In genomic region chr22:43955883-43956286, GRCh38 we compare ENCODE assay signal across 8 cellular contexts. TPM values are rescaled to one million over a fixed set of nuclear protein-coding genes. Genes with fewer than 3 reads are reported as not detected.
DNase-seq lines count a peak whose midpoint lies in the region; ATAC-seq, FAIRE-seq and TF ChIP-seq lines count a peak whose summit lies in the region.

No MANE protein-coding gene starts in this region.

- H3K36me3 Mint-ChIP-seq in glutamatergic neuron (ENCODE audit: unreplicated experiment), result no peaks in the 10 kb centered on the region

- H3K36me3 ChIP-seq in small intestine (ENCODE audit: control insufficient read depth in 2 of 2, insufficient read depth in 2 of 2, low read length in 2 of 2), result no peaks in the 10 kb centered on the region

- ATAC-seq in HG02885 (IDR thresholded peaks at IDR 0.05; ENCODE audit: poor library complexity, unreplicated experiment) (peak; percentile 8), HG02798 (IDR thresholded peaks at IDR 0.05; ENCODE audit: poor library complexity, unreplicated experiment) (no peak)

- H3K27me3 Mint-ChIP-seq in glutamatergic neuron (ENCODE audit: unreplicated experiment), result peaks cover 9% of the 10 kb centered on the region

- H3K4me1 Mint-ChIP-seq in glutamatergic neuron (ENCODE audit: low read depth, unreplicated experiment), result peaks cover 20% of the 10 kb centered on the region

- no peaks in the 10 kb centered on the region for H3K9me3 ChIP-seq in small intestine (ENCODE audit: control insufficient read depth, low read depth)

- DNase-seq in ELR (ENCODE audit: low read depth) (peak; percentile 31), glutamatergic neuron (no peak), small intestine (no peak), COLO829 (ENCODE audit: low spot score) (no peak), HEK293T (ENCODE audit: extremely low spot score) (no peak)

- WGBS in small intestine, 3 donors, result 1 to 2% (median 1%) methylated on average over 8 of the region's 8 CpGs

- no peak for FAIRE-seq in small intestine (lab: Jason Lieb, UNC)

- no peaks in the 10 kb centered on the region for H3K27me3 ChIP-seq in small intestine (ENCODE audit: control insufficient read depth in 2 of 2, insufficient read depth in 2 of 2, low read length in 2 of 2)

- peak overlapping the region; percentile 99 for H3K4me3 Mint-ChIP-seq in glutamatergic neuron (ENCODE audit: unreplicated experiment)

- peaks cover 0 to 8% of the 10 kb centered on the region in 2 donors for H3K4me1 ChIP-seq in small intestine (ENCODE audit: control insufficient read depth in 2 of 2, insufficient read depth in 1 of 2, low read depth in 1 of 2, low read length in 1 of 2)

- TF ChIP-seq CTCF in VCaP (conservative IDR thresholded peaks at IDR 0.05), result no peak
- no peak for TF ChIP-seq CTCF in glutamatergic neuron (IDR thresholded peaks at IDR 0.05; ENCODE audit: partially characterized antibody, unreplicated experiment)

- peak overlapping the region; percentile 82 to 90 for H3K4me3 ChIP-seq in small intestine (ENCODE audit: low read depth in 1 of 2, low read length in 2 of 2)

- CTCF ChIA-PET in HEK293T (lab: Yijun Ruan, JAX), result no interaction called here

- POLR2A ChIA-PET in HEK293T (lab: Yijun Ruan, JAX), result interaction anchor here (0.8 to 2.0 kb wide), 4 partner anchors 10 to 34 kb away, joined by 3 to 17 read pairs (median 5); partner anchors contain the start of gene PNPLA3

- H3K27ac ChIP-seq in VCaP, result peak overlapping the region; percentile 84
- peak overlapping the region; percentile 88 to 95 for H3K27ac ChIP-seq in small intestine (ENCODE audit: low read depth in 1 of 2, low read length in 1 of 2)

- H3K27ac Mint-ChIP-seq in glutamatergic neuron (ENCODE audit: unreplicated experiment), result peak overlapping the region; percentile 91

- peaks cover 4% of the 10 kb centered on the region for H3K9me3 Mint-ChIP-seq in glutamatergic neuron (ENCODE audit: unreplicated experiment)

TF ChIP-seq in HEK293T, 16 proteins besides CTCF, POLR2A, EP300 and RAD21:
- no peak for TF ChIP-seq HDGF (IDR thresholded peaks at IDR 0.05; ENCODE audit: borderline replicate concordance)
- no peak for TF ChIP-seq BHLHE40 (IDR thresholded peaks at IDR 0.05; ENCODE audit: borderline replicate concordance)
- no peak for TF ChIP-seq TARDBP (IDR thresholded peaks at IDR 0.05)
- TF ChIP-seq FOXK2 (IDR thresholded peaks at IDR 0.05), result no peak
- TF ChIP-seq ELF4 (IDR thresholded peaks at IDR 0.05), result no peak
- no peak for TF ChIP-seq LEF1 (IDR thresholded peaks at IDR 0.05; ENCODE audit: borderline replicate concordance)
- no peak for TF ChIP-seq FOXM1 (IDR thresholded peaks at IDR 0.05; ENCODE audit: borderline replicate concordance)
- TF ChIP-seq CTBP1 (IDR thresholded peaks at IDR 0.05; ENCODE audit: borderline replicate concordance), result no peak
- TF ChIP-seq PKNOX1 (IDR thresholded peaks at IDR 0.05), result no peak
- TF ChIP-seq ZNF384 (IDR thresholded peaks at IDR 0.05), result no peak
- no peak for TF ChIP-seq NFRKB (IDR thresholded peaks at IDR 0.05)
- no peak for TF ChIP-seq FOXA1 (IDR thresholded peaks at IDR 0.05)
- no peak for TF ChIP-seq SP1 (IDR thresholded peaks at IDR 0.05)
- TF ChIP-seq ARNT (IDR thresholded peaks at IDR 0.05), result no peak
- TF ChIP-seq L3MBTL2 (conservative IDR thresholded peaks at IDR 0.05), result no peak
- no peak for TF ChIP-seq SUZ12 (IDR thresholded peaks at IDR 0.05)
TF ChIP-seq in HEK293T: peak in this region for 0.

RNA-seq across cellular contexts. Expression of gene SAMM50, which starts 0.6 kb away (rescaled TPM):
- 48.0 TPM for total RNA-seq in glutamatergic neuron (ENCODE audit: unreplicated experiment)
- polyA plus RNA-seq in small intestine, result 10 to 100 TPM; 45.4 to 66.9 (median 64.6) TPM

RNA-seq across cellular contexts. Expression of gene PNPLA3, which starts 32.3 kb away (rescaled TPM):
- total RNA-seq in glutamatergic neuron (ENCODE audit: unreplicated experiment), result 14.7 TPM
- polyA plus RNA-seq in small intestine, result 1 to 10 TPM in 1 of 3 donors, under 1 TPM in 1, not detected in 1; 0.22 to 4.0 TPM
